8 cellular contexts compared by ENCODE assay signal in genomic region chr5:32444191-32444945, GRCh38.
DNase-seq lines count a peak whose midpoint lies in the region; ATAC-seq lines count a peak whose summit lies in the region.

ZFR (minus strand) TSS chr5:32444740; CDS start chr5:32444658, 82 bp downstream.

- peak; percentile 76 for DNase-seq in NCI-H1048 (lab: John Stamatoyannopoulos, UW)
- DNase-seq in SK-N-MC (ENCODE audit: low read depth, low spot score) = no peak
- peak; percentile 95 for DNase-seq in activated naive CD4-positive, alpha-beta T cell treated with anti-CD3 and anti-CD28 coated beads, Interleukin-2, amount 10 ng/mL, durations not matched to agents 7 days and 5 days
- DNase-seq in germinal center (ENCODE audit: low spot score) = peak; percentile 95
- peak; percentile 30 to 92 (median 85) for DNase-seq in nucleus accumbens (lab: John Stamatoyannopoulos, UW)
- peak; percentile 91 for DNase-seq in superior temporal gyrus (ENCODE audit: extremely low spot score)

- CTCF ChIA-PET in activated naive CD4-positive, alpha-beta T cell treated with anti-CD3 and anti-CD28 coated beads, Interleukin-2, amount 10 ng/mL, durations not matched to agents 7 days and 5 days (lab: Charles Lee) = interaction anchor here (1.0 kb wide), 1 partner anchor 145 kb away, joined by 4 read pairs; no protein-coding TSS in a partner anchor

- H3K9ac ChIP-seq in SK-N-MC (ENCODE audit: insufficient read length) = peak within 1 kb of the TSS; percentile 83

- no peaks in the 10 kb centered on the region for H3K9me3 ChIP-seq in SK-N-MC (ENCODE audit: low read depth, low read length)

- peaks cover 14% of the 10 kb centered on the region for H3K36me3 Mint-ChIP-seq in activated naive CD4-positive, alpha-beta T cell treated with anti-CD3 and anti-CD28 coated beads, Interleukin-2, amount 10 ng/mL, durations not matched to agents 7 days and 5 days

- H3K4me3 Mint-ChIP-seq in activated naive CD4-positive, alpha-beta T cell treated with anti-CD3 and anti-CD28 coated beads, Interleukin-2, amount 10 ng/mL, durations not matched to agents 7 days and 5 days = peak within 1 kb of the TSS; percentile 90

- peaks cover 16% of the 10 kb centered on the region for H3K27me3 Mint-ChIP-seq in activated naive CD4-positive, alpha-beta T cell treated with anti-CD3 and anti-CD28 coated beads, Interleukin-2, amount 10 ng/mL, durations not matched to agents 7 days and 5 days

- H3K4me3 ChIP-seq in GM08714 (ENCODE audit: low read length) = peak within 1 kb of the TSS; percentile 83
- H3K4me3 ChIP-seq in SK-N-MC = peak within 1 kb of the TSS; percentile 93

- H3K9me3 Mint-ChIP-seq in activated naive CD4-positive, alpha-beta T cell treated with anti-CD3 and anti-CD28 coated beads, Interleukin-2, amount 10 ng/mL, durations not matched to agents 7 days and 5 days = no peaks in the 10 kb centered on the region

- peak within 1 kb of the TSS; percentile 92 for H3K27ac Mint-ChIP-seq in activated naive CD4-positive, alpha-beta T cell treated with anti-CD3 and anti-CD28 coated beads, Interleukin-2, amount 10 ng/mL, durations not matched to agents 7 days and 5 days

- H3K36me3 ChIP-seq in SK-N-MC (ENCODE audit: insufficient read depth, low read length) = peaks cover 40% of the 10 kb centered on the region

- peak; percentile 81 for ATAC-seq in HG02588 (IDR thresholded peaks at IDR 0.05; ENCODE audit: unreplicated experiment)

- peaks cover 30% of the 10 kb centered on the region for H3K4me1 Mint-ChIP-seq in activated naive CD4-positive, alpha-beta T cell treated with anti-CD3 and anti-CD28 coated beads, Interleukin-2, amount 10 ng/mL, durations not matched to agents 7 days and 5 days

- peak within 1 kb of the TSS; percentile 67; the same call in 1 of the 2 replicates for H3K27ac ChIP-seq in SK-N-MC
